9 cellular contexts compared by ENCODE assay signal in the genomic region with DNA sequence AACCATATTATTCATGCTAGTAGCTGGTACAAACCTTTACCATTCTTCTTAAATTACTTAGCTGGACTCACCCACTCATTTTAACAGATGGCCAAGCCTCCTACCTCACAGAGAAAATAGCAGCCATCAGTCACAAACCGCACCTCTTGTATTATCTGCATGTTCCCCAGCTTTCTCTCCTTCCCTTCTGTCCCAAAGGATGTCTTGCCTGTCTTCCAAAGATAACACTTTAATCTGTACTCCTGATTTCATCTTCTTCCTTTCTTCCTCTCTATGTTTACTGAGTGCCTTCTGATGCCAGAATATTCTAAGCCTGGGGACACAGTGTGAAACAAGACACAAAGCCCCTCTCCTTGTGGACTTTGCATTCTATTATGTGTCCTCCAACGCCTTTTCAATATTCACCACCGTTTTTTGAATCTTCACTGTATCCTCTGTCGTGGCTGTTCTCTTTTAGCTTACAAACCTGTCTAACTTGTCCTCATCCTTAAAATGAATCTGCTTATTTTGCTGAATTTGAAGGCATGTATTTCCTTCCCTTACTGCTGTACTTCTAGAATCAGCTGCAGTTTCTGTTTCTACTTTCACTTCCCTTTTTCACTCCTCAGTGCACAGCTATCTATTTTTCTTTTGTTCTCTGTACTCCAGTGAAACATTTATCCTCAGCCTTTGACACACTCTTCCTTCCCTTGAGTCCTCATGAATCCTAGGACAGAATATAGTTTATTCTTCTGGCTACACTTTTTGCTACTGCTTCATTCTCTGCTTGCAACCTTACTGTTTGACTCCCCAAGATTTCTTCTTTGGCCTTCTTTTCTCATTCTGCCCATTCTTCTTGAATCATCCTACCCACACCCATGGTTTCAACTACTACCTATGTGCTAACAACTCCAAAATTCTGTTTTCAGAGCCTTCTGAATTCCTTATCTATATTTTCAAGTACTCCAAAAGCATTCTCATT.
A peak's percentile ranks its signal among the peaks of the same experiment; 100 is the strongest.
DNase-seq lines count a peak whose midpoint lies in the region; ATAC-seq and TF ChIP-seq lines count a peak whose summit lies in the region.
"Had no signal": no experiment of that assay in that cellular context is flagged by ENCODE, and none has a peak within 500 bp of the region (broad histone marks: within the 10 kb centered on the region; RNA-seq: fewer than 3 reads in every experiment).

No MANE protein-coding gene starts in this region.

- POLR2A ChIA-PET in activated CD4-positive, alpha-beta T cell treated with anti-CD3 and anti-CD28 coated beads, Interleukin-2, amount 10 ng/mL, durations not matched to agents 7 days and 5 days (lab: Charles Lee) = no interaction called here

- H3K9me2 ChIP-seq in SU-DHL-6 (replicated peaks; ENCODE audit: insufficient read depth, low read length) = no peaks in the 10 kb centered on the region

- no peak overlapping the region for H3K18ac ChIP-seq in mesendoderm (ENCODE audit: low read length)

- H3K4ac ChIP-seq in mesendoderm (ENCODE audit: low read depth, low read length) = no peak overlapping the region

- no peaks in the 10 kb centered on the region for H3K27me3 Mint-ChIP-seq in activated CD4-positive, alpha-beta T cell treated with anti-CD3 and anti-CD28 coated beads, Interleukin-2, amount 10 ng/mL, durations not matched to agents 24 days and 14 days
- no peaks in the 10 kb centered on the region for H3K27me3 Mint-ChIP-seq in activated CD4-positive, alpha-beta T cell treated with anti-CD3 and anti-CD28 coated beads, Interleukin-2, amount 10 ng/mL, durations not matched to agents 7 days and 5 days

- H3K36me3 Mint-ChIP-seq in activated CD4-positive, alpha-beta T cell treated with anti-CD3 and anti-CD28 coated beads, Interleukin-2, amount 10 ng/mL, durations not matched to agents 24 days and 14 days (ENCODE audit: low read depth) = peaks cover 1% of the 10 kb centered on the region
- peaks cover 1% of the 10 kb centered on the region for H3K36me3 Mint-ChIP-seq in activated CD4-positive, alpha-beta T cell treated with anti-CD3 and anti-CD28 coated beads, Interleukin-2, amount 10 ng/mL, durations not matched to agents 7 days and 5 days (ENCODE audit: low read depth)
- H3K36me3 Mint-ChIP-seq: immature natural killer cell had no signal

- no peak overlapping the region for H2BK15ac ChIP-seq in mesendoderm (replicated peaks; ENCODE audit: low read depth)

- no peak overlapping the region for H4K5ac ChIP-seq in mesendoderm (ENCODE audit: low read length)

- H3K4me1 ChIP-seq in muscle layer of duodenum (ENCODE audit: control insufficient read depth in 1 of 2, insufficient read depth in 2 of 2, low read length in 2 of 2) = no peaks in the 10 kb centered on the region
- H3K4me1 ChIP-seq in mesendoderm (ENCODE audit: control insufficient read depth, low read depth, low read length) = no peaks in the 10 kb centered on the region

- no peak overlapping the region for H2BK5ac ChIP-seq in mesendoderm (ENCODE audit: low read length)

- H3K4me3 Mint-ChIP-seq in activated CD4-positive, alpha-beta T cell treated with anti-CD3 and anti-CD28 coated beads, Interleukin-2, amount 10 ng/mL, durations not matched to agents 24 days and 14 days = no peak overlapping the region
- no peak overlapping the region for H3K4me3 Mint-ChIP-seq in activated CD4-positive, alpha-beta T cell treated with anti-CD3 and anti-CD28 coated beads, Interleukin-2, amount 10 ng/mL, durations not matched to agents 7 days and 5 days
- H3K4me3 Mint-ChIP-seq: immature natural killer cell had no signal

- peak overlapping the region; percentile 56 for H3K9ac ChIP-seq in SU-DHL-6 (ENCODE audit: low read length)
- H3K9ac ChIP-seq in mesendoderm (ENCODE audit: low read length) = no peak overlapping the region

- ATAC-seq in HG03066 (IDR thresholded peaks at IDR 0.05; ENCODE audit: low read depth, unreplicated experiment) = peak; percentile 96

- H3K27ac ChIP-seq in SU-DHL-6 (ENCODE audit: low read depth, low read length) (peak overlapping the region; percentile 88), muscle layer of duodenum (ENCODE audit: low read length) (peak overlapping the region; percentile 83), mesendoderm (ENCODE audit: low read depth, low read length) (no peak overlapping the region)

- H3K27ac Mint-ChIP-seq in activated CD4-positive, alpha-beta T cell treated with anti-CD3 and anti-CD28 coated beads, Interleukin-2, amount 10 ng/mL, durations not matched to agents 24 days and 14 days = no peak overlapping the region
- H3K27ac Mint-ChIP-seq in activated CD4-positive, alpha-beta T cell treated with anti-CD3 and anti-CD28 coated beads, Interleukin-2, amount 10 ng/mL, durations not matched to agents 7 days and 5 days = no peak overlapping the region
- H3K27ac Mint-ChIP-seq: immature natural killer cell had no signal

- WGBS in mesendoderm (ENCODE audit: extremely low coverage, insufficient coverage, low lambda C conversion rate) = no CpG with 5 or more reads among the region's 4 CpGs

- no peak for TF ChIP-seq CTCF in SU-DHL-6 (IDR thresholded peaks at IDR 0.05; ENCODE audit: insufficient read depth, low read length, poor library complexity, severe bottlenecking)

- H3K9me3 ChIP-seq in SU-DHL-6 (ENCODE audit: insufficient read depth, low read length) (peaks cover 4% of the 10 kb centered on the region; the same call in 1 of the 2 replicates), muscle layer of duodenum (ENCODE audit: control insufficient read depth in 1 of 2, low read length in 2 of 2) (peaks cover 0 to 9% of the 10 kb centered on the region in 2 donors)

- intact Hi-C loops in activated CD4-positive, alpha-beta T cell treated with anti-CD3 and anti-CD28 coated beads, Interleukin-2, amount 10 ng/mL, durations not matched to agents 24 days and 14 days (cut with micrococcal nuclease) = loop anchor here (10.0 kb wide), 1 partner anchor 302 kb away; a partner anchor contains a TSS

- peaks cover 17% of the 10 kb centered on the region for H3K9me3 Mint-ChIP-seq in activated CD4-positive, alpha-beta T cell treated with anti-CD3 and anti-CD28 coated beads, Interleukin-2, amount 10 ng/mL, durations not matched to agents 24 days and 14 days
- H3K9me3 Mint-ChIP-seq in activated CD4-positive, alpha-beta T cell treated with anti-CD3 and anti-CD28 coated beads, Interleukin-2, amount 10 ng/mL, durations not matched to agents 7 days and 5 days = peaks cover 18% of the 10 kb centered on the region
- H3K9me3 Mint-ChIP-seq: immature natural killer cell had no signal

- 0 out of 2 replicates have a peak, but pooled peaks cover 5% of the 10 kb centered on the region for H3K36me3 ChIP-seq in SU-DHL-6 (ENCODE audit: low read length)
- no peaks in the 10 kb centered on the region for H3K36me3 ChIP-seq in muscle layer of duodenum (ENCODE audit: control insufficient read depth in 1 of 2, insufficient read depth in 2 of 2, low read length in 2 of 2)
- H3K36me3 ChIP-seq in mesendoderm (ENCODE audit: control insufficient read depth, insufficient read depth, low read length) = no peaks in the 10 kb centered on the region

- no peak overlapping the region for H2BK120ac ChIP-seq in mesendoderm (ENCODE audit: low read depth, low read length)

- H3K4me2 ChIP-seq in SU-DHL-6 (ENCODE audit: low read depth, low read length, poor library complexity, severe bottlenecking) (peak overlapping the region; percentile 77), mesendoderm (ENCODE audit: low read length) (no peak overlapping the region)

- peak; percentile 65 for DNase-seq in activated CD4-positive, alpha-beta T cell treated with anti-CD3 and anti-CD28 coated beads, Interleukin-2, amount 10 ng/mL, durations not matched to agents 24 days and 14 days
- no peak for DNase-seq in activated CD4-positive, alpha-beta T cell treated with anti-CD3 and anti-CD28 coated beads, Interleukin-2, amount 10 ng/mL, durations not matched to agents 7 days and 5 days
- DNase-seq in NCI-H2227 treated with DMSO at 0.1 percent for 48 hours (lab: John Stamatoyannopoulos, UW) (no peak), NCI-H82 treated with DMSO at 0.1 percent for 48 hours (lab: John Stamatoyannopoulos, UW; ENCODE audit: unreplicated experiment) (no peak), mesendoderm (no peak)

- no peaks in the 10 kb centered on the region for H3F3A ChIP-seq in SU-DHL-6 (ENCODE audit: insufficient read depth)

- H3K79me2 ChIP-seq in SU-DHL-6 (ENCODE audit: insufficient read depth, low read length) = no peaks in the 10 kb centered on the region
- no peaks in the 10 kb centered on the region for H3K79me2 ChIP-seq in mesendoderm (ENCODE audit: control insufficient read depth, insufficient read depth, low read length)

- H3K79me1 ChIP-seq in mesendoderm (ENCODE audit: low read length) = no peaks in the 10 kb centered on the region

- H4K20me1 ChIP-seq in SU-DHL-6 (ENCODE audit: low read depth, low read length) = no peaks in the 10 kb centered on the region

- no peaks in the 10 kb centered on the region for H3K27me3 ChIP-seq in SU-DHL-6 (ENCODE audit: low read length)
- no peaks in the 10 kb centered on the region for H3K27me3 ChIP-seq in muscle layer of duodenum (ENCODE audit: low read depth, low read length)
- no peaks in the 10 kb centered on the region for H3K27me3 ChIP-seq in mesendoderm (ENCODE audit: insufficient read depth, low read length, poor library complexity)

- H3K4me1 Mint-ChIP-seq in activated CD4-positive, alpha-beta T cell treated with anti-CD3 and anti-CD28 coated beads, Interleukin-2, amount 10 ng/mL, durations not matched to agents 24 days and 14 days = peaks cover 8% of the 10 kb centered on the region
- H3K4me1 Mint-ChIP-seq in activated CD4-positive, alpha-beta T cell treated with anti-CD3 and anti-CD28 coated beads, Interleukin-2, amount 10 ng/mL, durations not matched to agents 7 days and 5 days = peaks cover 4% of the 10 kb centered on the region
- H3K4me1 Mint-ChIP-seq: immature natural killer cell had no signal

- no peak overlapping the region for H4K8ac ChIP-seq in mesendoderm (ENCODE audit: low read depth, low read length)

- no peak overlapping the region for H3K23ac ChIP-seq in mesendoderm (ENCODE audit: low read length)

- CTCF ChIA-PET in activated CD4-positive, alpha-beta T cell treated with anti-CD3 and anti-CD28 coated beads, Interleukin-2, amount 10 ng/mL, durations not matched to agents 7 days and 5 days (lab: Charles Lee) = interaction anchor here (0.8 to 1.3 kb wide), 3 partner anchors 12 to 35 kb away, joined by 3 to 4 read pairs (median 4); no protein-coding TSS in a partner anchor

- no peak overlapping the region for H2AK5ac ChIP-seq in mesendoderm (ENCODE audit: low read length)

- peak overlapping the region; percentile 61 for H2AFZ ChIP-seq in SU-DHL-6 (ENCODE audit: low read depth, low read length, severe bottlenecking)

- no peak overlapping the region for H3K56ac ChIP-seq in mesendoderm (ENCODE audit: low read length)

- H3K4me3 ChIP-seq in SU-DHL-6 (ENCODE audit: insufficient read depth, low read length, poor library complexity, severe bottlenecking) (peak overlapping the region; percentile 41), muscle layer of duodenum (ENCODE audit: low read depth in 1 of 2, low read length in 2 of 2) (peak overlapping the region in 1 of 2 donors; percentile 44), mesendoderm (ENCODE audit: low read length) (no peak overlapping the region)
